ENCODE assay signal across 27 cellular contexts in the genomic region with DNA sequence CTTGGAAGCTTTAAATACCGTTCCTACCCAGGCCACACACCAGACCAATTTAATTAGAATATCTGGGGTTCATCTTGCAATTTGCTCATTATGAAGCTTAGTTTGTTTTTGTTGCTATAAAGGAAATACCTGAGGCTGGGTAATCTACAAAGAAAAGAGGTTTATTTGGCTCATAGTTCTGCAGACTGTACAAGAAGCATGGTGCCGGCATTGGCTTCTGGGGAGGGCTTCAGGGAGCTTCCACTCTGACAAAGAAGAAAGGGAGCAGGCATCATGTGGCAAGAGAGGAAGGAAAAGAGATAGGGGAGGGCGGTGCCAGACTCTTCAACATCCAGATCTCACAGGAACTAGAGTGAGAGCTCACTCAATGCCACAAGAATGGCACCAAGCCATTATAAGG.
"Had no signal": no experiment of that assay in that cellular context is flagged by ENCODE, and none has a peak within 500 bp of the region (broad histone marks: within the 10 kb centered on the region; RNA-seq: fewer than 3 reads in every experiment).

No MANE protein-coding gene starts in this region.

- H3K4me1 Mint-ChIP-seq: activated CD4-positive, alpha-beta T cell treated with anti-CD3 and anti-CD28 coated beads for 36 hours; activated naive CD4-positive, alpha-beta T cell treated with anti-CD3 and anti-CD28 coated beads, Interleukin-2, amount 10 ng/mL, durations not matched to agents 7 days and 5 days; activated naive CD8-positive, alpha-beta T cell treated with anti-CD3 and anti-CD28 coated beads for 36 hours had no signal

- H3K27me3 ChIP-seq: brain microvascular endothelial cell, cardiac muscle cell, MG63, SJSA1 had no signal

- H3K9me3 Mint-ChIP-seq: activated CD8-positive, alpha-beta T cell treated with anti-CD3 and anti-CD28 coated beads for 36 hours; activated naive CD4-positive, alpha-beta T cell treated with anti-CD3 and anti-CD28 coated beads, Interleukin-2, amount 10 ng/mL, durations not matched to agents 7 days and 5 days; activated naive CD8-positive, alpha-beta T cell treated with anti-CD3 and anti-CD28 coated beads for 36 hours; activated T-helper 2 cell treated with anti-CD3 and anti-CD28 coated beads, Interferon-gamma antibody, Interleukin-2, Interleukin-4, amounts not matched to agents 10 μg/mL and 5 μg/mL and 100 μg/mL, durations not matched to agents 14 hours and 24 hours and 36 hours; T-helper 1 cell treated with Interleukin-12 subunit alpha and Interleukin-12 subunit beta and Interleukin-4 antibody, amounts not matched to agents 30 μg/mL and 1 μg/mL, for 36 hours had no signal

- H3K4me3 ChIP-seq: cardiac muscle cell, MG63, SJSA1 had no signal

- H3K27ac Mint-ChIP-seq: activated CD4-positive, alpha-beta T cell treated with anti-CD3 and anti-CD28 coated beads for 36 hours; activated CD8-positive, alpha-beta T cell treated with anti-CD3 and anti-CD28 coated beads for 36 hours; activated naive CD4-positive, alpha-beta T cell treated with anti-CD3 and anti-CD28 coated beads, Interleukin-2, amount 10 ng/mL, durations not matched to agents 7 days and 5 days; activated naive CD8-positive, alpha-beta T cell treated with anti-CD3 and anti-CD28 coated beads for 36 hours; activated T-cell treated with anti-CD3 and anti-CD28 coated beads, Interleukin-2, amount 50 U/mL, for 72 hours; activated T-helper 2 cell treated with anti-CD3 and anti-CD28 coated beads, Interferon-gamma antibody, Interleukin-2, Interleukin-4, amounts not matched to agents 10 μg/mL and 5 μg/mL and 100 μg/mL, durations not matched to agents 14 hours and 24 hours and 36 hours; T-helper 1 cell treated with Interleukin-12 subunit alpha and Interleukin-12 subunit beta and Interleukin-4 antibody, amounts not matched to agents 30 μg/mL and 1 μg/mL, for 36 hours had no signal

- ATAC-seq: activated CD4-positive, alpha-beta T cell treated with anti-CD3 and anti-CD28 coated beads for 36 hours; activated CD8-positive, alpha-beta T cell treated with anti-CD3 and anti-CD28 coated beads for 36 hours; activated T-cell treated with anti-CD3 and anti-CD28 coated beads, Interleukin-2, amount 50 U/mL, for 72 hours; Panc1 had no signal

- H3K9me3 ChIP-seq: MG63, SJSA1 had no signal

- H3K36me3 ChIP-seq: brain microvascular endothelial cell, cardiac muscle cell, MG63, SJSA1, WERI-Rb-1 had no signal

- H3K27ac ChIP-seq: brain microvascular endothelial cell, cardiac muscle cell, RWPE1, SJSA1, WERI-Rb-1 had no signal

- DNase-seq: activated CD4-positive, alpha-beta T cell treated with anti-CD3 and anti-CD28 coated beads for 36 hours; activated CD8-positive, alpha-beta memory T cell treated with anti-CD3 and anti-CD28 coated beads, Interleukin-2, amount 50 U/mL, for 4 hours; activated CD8-positive, alpha-beta T cell treated with anti-CD3 and anti-CD28 coated beads for 36 hours; activated gamma-delta T cell treated with Interleukin-2 at 50 U/mL for 16 hours; activated naive CD4-positive, alpha-beta T cell treated with anti-CD3 and anti-CD28 coated beads, Interleukin-2, amount 10 ng/mL, durations not matched to agents 7 days and 5 days; activated naive CD8-positive, alpha-beta T cell treated with anti-CD3 and anti-CD28 coated beads for 36 hours; activated T-cell treated with anti-CD3 and anti-CD28 coated beads, Interleukin-2, amount 50 U/mL, for 72 hours; brain microvascular endothelial cell; KG1; MG63; MV-4-11; NCI-H1092 treated with DMSO at 0.1 percent for 48 hours; NCI-H1417 treated with DMSO at 0.1 percent for 48 hours; NCI-H187; NCI-H446; NCI-H524; NCI-H774; NK-92 treated with Interleukin-12 subunit alpha and Interleukin-12 subunit beta, amount 100 ng/mL, for 24 hours; OCI-M1; Right ventricle myocardium superior; WERI-Rb-1 had no signal

- H3K4me3 Mint-ChIP-seq: activated CD4-positive, alpha-beta T cell treated with anti-CD3 and anti-CD28 coated beads for 36 hours; activated CD8-positive, alpha-beta T cell treated with anti-CD3 and anti-CD28 coated beads for 36 hours; activated naive CD4-positive, alpha-beta T cell treated with anti-CD3 and anti-CD28 coated beads, Interleukin-2, amount 10 ng/mL, durations not matched to agents 7 days and 5 days; activated naive CD8-positive, alpha-beta T cell treated with anti-CD3 and anti-CD28 coated beads for 36 hours; activated T-cell treated with anti-CD3 and anti-CD28 coated beads, Interleukin-2, amount 50 U/mL, for 72 hours; T-helper 1 cell treated with Interleukin-12 subunit alpha and Interleukin-12 subunit beta and Interleukin-4 antibody, amounts not matched to agents 30 μg/mL and 1 μg/mL, for 36 hours had no signal

- H3K36me3 Mint-ChIP-seq: activated naive CD4-positive, alpha-beta T cell treated with anti-CD3 and anti-CD28 coated beads, Interleukin-2, amount 10 ng/mL, durations not matched to agents 7 days and 5 days; activated naive CD8-positive, alpha-beta T cell treated with anti-CD3 and anti-CD28 coated beads for 36 hours had no signal
